Comparison of ENCODE assay signal across 8 cellular contexts in genomic region chr11:5476184-5476819, GRCh38. TPM values are rescaled to one million over a fixed set of nuclear protein-coding genes. Genes with fewer than 3 reads are reported as not detected.
DNase-seq lines count a peak whose midpoint lies in the region; TF ChIP-seq lines count a peak whose summit lies in the region.

No MANE protein-coding gene starts in this region.

- H3K9me3 ChIP-seq in HAP-1 (no peaks in the 10 kb centered on the region), parathyroid adenoma (ENCODE audit: control insufficient read depth, low read length) (no peaks in the 10 kb centered on the region)

- no peak overlapping the region for H3K27ac Mint-ChIP-seq in activated CD4-positive, alpha-beta memory T cell treated with anti-CD3 and anti-CD28 coated beads for 36 hours

- no peaks in the 10 kb centered on the region for H3K4me1 Mint-ChIP-seq in activated CD4-positive, alpha-beta memory T cell treated with anti-CD3 and anti-CD28 coated beads for 36 hours (ENCODE audit: low read depth)

- no peaks in the 10 kb centered on the region for H3K36me3 Mint-ChIP-seq in activated CD4-positive, alpha-beta memory T cell treated with anti-CD3 and anti-CD28 coated beads for 36 hours

- H2AFZ ChIP-seq in parathyroid adenoma, result no peak overlapping the region

- H3K9ac ChIP-seq in parathyroid adenoma, result no peak overlapping the region

- DNase-seq in activated T-cell treated with anti-CD3 and anti-CD28 coated beads for 24 hours (ENCODE audit: low read depth) (peak; percentile 11), HAP-1 (ENCODE audit: low spot score in 2 of 2) (peak; percentile 34 to 53), NCI-H1105 (lab: John Stamatoyannopoulos, UW) (peak; percentile 32), foreskin fibroblast (peak; percentile 16 to 62), GF-D8 (lab: John Stamatoyannopoulos, UW) (no peak)
- DNase-seq in activated T-cell treated with anti-CD3 and anti-CD28 coated beads, Interleukin-2, amount 50 U/mL, for 1 hour, result no peak
- DNase-seq in activated CD4-positive, alpha-beta memory T cell treated with anti-CD3 and anti-CD28 coated beads for 36 hours, result peak; percentile 42

- no peaks in the 10 kb centered on the region for H3K79me2 ChIP-seq in parathyroid adenoma

- intact Hi-C loops in activated CD4-positive, alpha-beta memory T cell treated with anti-CD3 and anti-CD28 coated beads for 36 hours (cut with micrococcal nuclease), result loop anchor here (1.0 to 2.0 kb wide), 4 partner anchors 236 to 876 kb away; partner anchors contain the start of gene OR52N2

- H3K36me3 ChIP-seq in HAP-1 (replicated peaks) (no peaks in the 10 kb centered on the region), parathyroid adenoma (ENCODE audit: control insufficient read depth, insufficient read depth, low read length) (no peaks in the 10 kb centered on the region)

- no peak overlapping the region for H3K27ac ChIP-seq in parathyroid adenoma

- H3K27me3 Mint-ChIP-seq in activated CD4-positive, alpha-beta memory T cell treated with anti-CD3 and anti-CD28 coated beads for 36 hours, result peaks cover 21% of the 10 kb centered on the region

- H3K4me3 Mint-ChIP-seq in activated CD4-positive, alpha-beta memory T cell treated with anti-CD3 and anti-CD28 coated beads for 36 hours, result no peak overlapping the region

- CTCF ChIA-PET in activated CD4-positive, alpha-beta memory T cell treated with anti-CD3 and anti-CD28 coated beads for 36 hours (lab: Charles Lee), result interaction anchor here (0.6 to 2.2 kb wide), 13 partner anchors 17 to 998 kb away, joined by 3 to 18 read pairs (median 5); partner anchors contain the start of genes OR52N2, TRIM3 and TRIM5

- H3K9me3 Mint-ChIP-seq in activated CD4-positive, alpha-beta memory T cell treated with anti-CD3 and anti-CD28 coated beads for 36 hours, result no peaks in the 10 kb centered on the region

- H3K27me3 ChIP-seq in HAP-1 (ENCODE audit: low read depth) (no peaks in the 10 kb centered on the region), parathyroid adenoma (ENCODE audit: control insufficient read depth, insufficient read depth, low read length) (no peaks in the 10 kb centered on the region)

- H3K4me1 ChIP-seq in HAP-1 (no peaks in the 10 kb centered on the region), parathyroid adenoma (no peaks in the 10 kb centered on the region)

- H3K4me3 ChIP-seq in HAP-1 (no peak overlapping the region), foreskin fibroblast (ENCODE audit: low read depth in 1 of 2, low read length in 2 of 2) (no peak overlapping the region), parathyroid adenoma (ENCODE audit: low read depth, low read length) (no peak overlapping the region)

- POLR2A ChIA-PET in activated CD4-positive, alpha-beta memory T cell treated with anti-CD3 and anti-CD28 coated beads for 36 hours (lab: Charles Lee), result no interaction called here

- peak; percentile 86 for TF ChIP-seq CTCF in foreskin fibroblast (IDR thresholded peaks at IDR 0.05; ENCODE audit: low read depth, low read length)
- TF ChIP-seq CTCF in parathyroid adenoma (IDR thresholded peaks at IDR 0.05), result peak; percentile 58

- H3K4me2 ChIP-seq in parathyroid adenoma (ENCODE audit: low read length), result no peak overlapping the region

- in situ Hi-C loops in HAP-1 (cut with MboI; ENCODE audit: low sequenced_read_pairs), result no loop called here

RNA-seq across cellular contexts. Expression of gene OR52D1, which starts 12.2 kb away (rescaled TPM):
- total RNA-seq in activated CD4-positive, alpha-beta memory T cell treated with anti-CD3 and anti-CD28 coated beads for 36 hours, result not detected

RNA-seq across cellular contexts. Expression of gene OR51I2, which starts 27.2 kb away (rescaled TPM):
- total RNA-seq in activated CD4-positive, alpha-beta memory T cell treated with anti-CD3 and anti-CD28 coated beads for 36 hours, result not detected

RNA-seq across cellular contexts. Expression of gene UBQLN3, which starts 33.5 kb away (rescaled TPM):
- not detected for total RNA-seq in activated CD4-positive, alpha-beta memory T cell treated with anti-CD3 and anti-CD28 coated beads for 36 hours

RNA-seq across cellular contexts. Expression of gene OR51I1, which starts 35.0 kb away (rescaled TPM):
- total RNA-seq in activated CD4-positive, alpha-beta memory T cell treated with anti-CD3 and anti-CD28 coated beads for 36 hours, result not detected

RNA-seq across cellular contexts. Expression of gene UBQLNL, which starts 40.2 kb away (rescaled TPM):
- under 1 TPM in 1 of 2 experiments, not detected in 1; 0.17 TPM for total RNA-seq in activated CD4-positive, alpha-beta memory T cell treated with anti-CD3 and anti-CD28 coated beads for 36 hours

Comparison
In these comparisons a context has a peak if more than half of its experiments do, and no peak if none do; other contexts are left out.
1. DNase-seq: peak in activated T-cell treated with anti-CD3 and anti-CD28 coated beads for 24 hours (single experiment), HAP-1 (2 of 2), NCI-H1105 (single experiment), activated CD4-positive, alpha-beta memory T cell treated with anti-CD3 and anti-CD28 coated beads for 36 hours (single experiment) and foreskin fibroblast (2 of 2); none in activated T-cell treated with anti-CD3 and anti-CD28 coated beads, Interleukin-2, amount 50 U/mL, for 1 hour (single experiment) and GF-D8 (single experiment).